1 cellular context compared by ENCODE assay signal in the genomic region with DNA sequence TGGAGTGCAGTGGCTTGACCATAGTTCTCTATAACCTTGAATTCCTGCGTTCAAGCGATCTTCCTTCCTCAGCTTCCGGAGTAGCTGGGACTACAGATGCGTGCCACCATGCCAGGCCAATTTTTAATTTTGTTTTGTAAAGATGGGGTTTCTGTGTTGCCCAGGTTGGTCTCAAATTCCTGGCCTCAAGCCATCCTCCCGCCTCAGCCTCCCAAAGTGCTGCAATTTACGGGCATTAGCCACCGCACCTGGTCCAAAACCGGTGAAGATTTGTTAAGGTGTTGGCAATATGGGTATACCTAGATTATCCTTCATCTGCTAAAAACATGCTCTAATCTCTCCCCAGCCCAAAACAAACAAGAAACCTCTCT.
TF ChIP-seq lines count a peak whose summit lies in the region.

No MANE protein-coding gene starts in this region.

TF ChIP-seq in WTC11, 78 proteins besides CTCF, POLR2A, EP300 and RAD21:
- TF ChIP-seq JUN (CRISPR knock-in tag; IDR thresholded peaks at IDR 0.05) (no peak), NFE2L1 (CRISPR knock-in tag; IDR thresholded peaks at IDR 0.05) (no peak), ATF1 (CRISPR knock-in tag; IDR thresholded peaks at IDR 0.05) (no peak), KAT7 (CRISPR knock-in tag; IDR thresholded peaks at IDR 0.05; ENCODE audit: borderline replicate concordance) (no peak), ZNF138 (CRISPR knock-in tag; conservative IDR thresholded peaks at IDR 0.05) (no peak), ESRRA (CRISPR knock-in tag; IDR thresholded peaks at IDR 0.05; ENCODE audit: borderline replicate concordance) (no peak), TP53 (CRISPR knock-in tag; IDR thresholded peaks at IDR 0.05) (no peak)
- TF ChIP-seq, protein P1, sequence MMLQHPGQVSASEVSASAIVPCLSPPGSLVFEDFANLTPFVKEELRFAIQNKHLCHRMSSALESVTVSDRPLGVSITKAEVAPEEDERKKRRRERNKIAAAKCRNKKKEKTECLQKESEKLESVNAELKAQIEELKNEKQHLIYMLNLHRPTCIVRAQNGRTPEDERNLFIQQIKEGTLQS (CRISPR knock-in tag; conservative IDR thresholded peaks at IDR 0.05): no peak
- TF ChIP-seq, protein P2, sequence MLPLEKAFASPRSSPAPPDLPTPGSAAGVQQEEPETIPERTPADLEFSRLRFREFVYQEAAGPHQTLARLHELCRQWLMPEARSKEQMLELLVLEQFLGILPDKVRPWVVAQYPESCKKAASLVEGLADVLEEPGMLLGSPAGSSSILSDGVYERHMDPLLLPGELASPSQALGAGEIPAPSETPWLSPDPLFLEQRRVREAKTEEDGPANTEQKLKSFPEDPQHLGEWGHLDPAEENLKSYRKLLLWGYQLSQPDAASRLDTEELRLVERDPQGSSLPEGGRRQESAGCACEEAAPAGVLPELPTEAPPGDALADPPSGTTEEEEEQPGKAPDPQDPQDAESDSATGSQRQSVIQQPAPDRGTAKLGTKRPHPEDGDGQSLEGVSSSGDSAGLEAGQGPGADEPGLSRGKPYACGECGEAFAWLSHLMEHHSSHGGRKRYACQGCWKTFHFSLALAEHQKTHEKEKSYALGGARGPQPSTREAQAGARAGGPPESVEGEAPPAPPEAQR (CRISPR knock-in tag; IDR thresholded peaks at IDR 0.05): no peak
- TF ChIP-seq, protein P3, sequence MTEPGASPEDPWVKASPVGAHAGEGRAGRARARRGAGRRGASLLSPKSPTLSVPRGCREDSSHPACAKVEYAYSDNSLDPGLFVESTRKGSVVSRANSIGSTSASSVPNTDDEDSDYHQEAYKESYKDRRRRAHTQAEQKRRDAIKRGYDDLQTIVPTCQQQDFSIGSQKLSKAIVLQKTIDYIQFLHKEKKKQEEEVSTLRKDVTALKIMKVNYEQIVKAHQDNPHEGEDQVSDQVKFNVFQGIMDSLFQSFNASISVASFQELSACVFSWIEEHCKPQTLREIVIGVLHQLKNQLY (CRISPR knock-in tag; IDR thresholded peaks at IDR 0.05): no peak
- TF ChIP-seq, protein P4, sequence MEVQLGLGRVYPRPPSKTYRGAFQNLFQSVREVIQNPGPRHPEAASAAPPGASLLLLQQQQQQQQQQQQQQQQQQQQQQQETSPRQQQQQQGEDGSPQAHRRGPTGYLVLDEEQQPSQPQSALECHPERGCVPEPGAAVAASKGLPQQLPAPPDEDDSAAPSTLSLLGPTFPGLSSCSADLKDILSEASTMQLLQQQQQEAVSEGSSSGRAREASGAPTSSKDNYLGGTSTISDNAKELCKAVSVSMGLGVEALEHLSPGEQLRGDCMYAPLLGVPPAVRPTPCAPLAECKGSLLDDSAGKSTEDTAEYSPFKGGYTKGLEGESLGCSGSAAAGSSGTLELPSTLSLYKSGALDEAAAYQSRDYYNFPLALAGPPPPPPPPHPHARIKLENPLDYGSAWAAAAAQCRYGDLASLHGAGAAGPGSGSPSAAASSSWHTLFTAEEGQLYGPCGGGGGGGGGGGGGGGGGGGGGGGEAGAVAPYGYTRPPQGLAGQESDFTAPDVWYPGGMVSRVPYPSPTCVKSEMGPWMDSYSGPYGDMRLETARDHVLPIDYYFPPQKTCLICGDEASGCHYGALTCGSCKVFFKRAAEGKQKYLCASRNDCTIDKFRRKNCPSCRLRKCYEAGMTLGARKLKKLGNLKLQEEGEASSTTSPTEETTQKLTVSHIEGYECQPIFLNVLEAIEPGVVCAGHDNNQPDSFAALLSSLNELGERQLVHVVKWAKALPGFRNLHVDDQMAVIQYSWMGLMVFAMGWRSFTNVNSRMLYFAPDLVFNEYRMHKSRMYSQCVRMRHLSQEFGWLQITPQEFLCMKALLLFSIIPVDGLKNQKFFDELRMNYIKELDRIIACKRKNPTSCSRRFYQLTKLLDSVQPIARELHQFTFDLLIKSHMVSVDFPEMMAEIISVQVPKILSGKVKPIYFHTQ (CRISPR knock-in tag; IDR thresholded peaks at IDR 0.05): no peak
- TF ChIP-seq, protein P5, sequence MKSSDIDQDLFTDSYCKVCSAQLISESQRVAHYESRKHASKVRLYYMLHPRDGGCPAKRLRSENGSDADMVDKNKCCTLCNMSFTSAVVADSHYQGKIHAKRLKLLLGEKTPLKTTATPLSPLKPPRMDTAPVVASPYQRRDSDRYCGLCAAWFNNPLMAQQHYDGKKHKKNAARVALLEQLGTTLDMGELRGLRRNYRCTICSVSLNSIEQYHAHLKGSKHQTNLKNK (CRISPR knock-in tag; IDR thresholded peaks at IDR 0.05): no peak
- TF ChIP-seq, protein P6, sequence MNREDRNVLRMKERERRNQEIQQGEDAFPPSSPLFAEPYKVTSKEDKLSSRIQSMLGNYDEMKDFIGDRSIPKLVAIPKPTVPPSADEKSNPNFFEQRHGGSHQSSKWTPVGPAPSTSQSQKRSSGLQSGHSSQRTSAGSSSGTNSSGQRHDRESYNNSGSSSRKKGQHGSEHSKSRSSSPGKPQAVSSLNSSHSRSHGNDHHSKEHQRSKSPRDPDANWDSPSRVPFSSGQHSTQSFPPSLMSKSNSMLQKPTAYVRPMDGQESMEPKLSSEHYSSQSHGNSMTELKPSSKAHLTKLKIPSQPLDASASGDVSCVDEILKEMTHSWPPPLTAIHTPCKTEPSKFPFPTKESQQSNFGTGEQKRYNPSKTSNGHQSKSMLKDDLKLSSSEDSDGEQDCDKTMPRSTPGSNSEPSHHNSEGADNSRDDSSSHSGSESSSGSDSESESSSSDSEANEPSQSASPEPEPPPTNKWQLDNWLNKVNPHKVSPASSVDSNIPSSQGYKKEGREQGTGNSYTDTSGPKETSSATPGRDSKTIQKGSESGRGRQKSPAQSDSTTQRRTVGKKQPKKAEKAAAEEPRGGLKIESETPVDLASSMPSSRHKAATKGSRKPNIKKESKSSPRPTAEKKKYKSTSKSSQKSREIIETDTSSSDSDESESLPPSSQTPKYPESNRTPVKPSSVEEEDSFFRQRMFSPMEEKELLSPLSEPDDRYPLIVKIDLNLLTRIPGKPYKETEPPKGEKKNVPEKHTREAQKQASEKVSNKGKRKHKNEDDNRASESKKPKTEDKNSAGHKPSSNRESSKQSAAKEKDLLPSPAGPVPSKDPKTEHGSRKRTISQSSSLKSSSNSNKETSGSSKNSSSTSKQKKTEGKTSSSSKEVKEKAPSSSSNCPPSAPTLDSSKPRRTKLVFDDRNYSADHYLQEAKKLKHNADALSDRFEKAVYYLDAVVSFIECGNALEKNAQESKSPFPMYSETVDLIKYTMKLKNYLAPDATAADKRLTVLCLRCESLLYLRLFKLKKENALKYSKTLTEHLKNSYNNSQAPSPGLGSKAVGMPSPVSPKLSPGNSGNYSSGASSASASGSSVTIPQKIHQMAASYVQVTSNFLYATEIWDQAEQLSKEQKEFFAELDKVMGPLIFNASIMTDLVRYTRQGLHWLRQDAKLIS (CRISPR knock-in tag; IDR thresholded peaks at IDR 0.05; ENCODE audit: borderline replicate concordance): no peak
TF ChIP-seq in WTC11: peak in this region for 0.
